In genomic region chr11:74398244-74399159, GRCh38 we compare ENCODE assay signal across 1 cellular context.
TF ChIP-seq lines count a peak whose summit lies in the region.

Gene PGM2L1 (minus strand): TSS chr11:74398433. CDS start chr11:74398161, 272 bp downstream.

TF ChIP-seq in HepG2, 621 proteins besides CTCF, POLR2A, EP300 and RAD21 (continued from another document and continues in another):
- TF ChIP-seq, protein P1, sequence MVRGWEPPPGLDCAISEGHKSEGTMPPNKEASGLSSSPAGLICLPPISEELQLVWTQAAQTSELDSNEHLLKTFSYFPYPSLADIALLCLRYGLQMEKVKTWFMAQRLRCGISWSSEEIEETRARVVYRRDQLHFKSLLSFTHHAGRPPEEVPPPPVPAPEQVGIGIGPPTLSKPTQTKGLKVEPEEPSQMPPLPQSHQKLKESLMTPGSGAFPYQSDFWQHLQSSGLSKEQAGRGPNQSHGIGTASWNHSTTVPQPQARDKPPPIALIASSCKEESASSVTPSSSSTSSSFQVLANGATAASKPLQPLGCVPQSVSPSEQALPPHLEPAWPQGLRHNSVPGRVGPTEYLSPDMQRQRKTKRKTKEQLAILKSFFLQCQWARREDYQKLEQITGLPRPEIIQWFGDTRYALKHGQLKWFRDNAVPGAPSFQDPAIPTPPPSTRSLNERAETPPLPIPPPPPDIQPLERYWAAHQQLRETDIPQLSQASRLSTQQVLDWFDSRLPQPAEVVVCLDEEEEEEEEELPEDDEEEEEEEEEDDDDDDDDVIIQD (CRISPR knock-in tag; IDR thresholded peaks at IDR 0.05; ENCODE audit: low read depth) = 0 out of 2 replicates have a peak, but pooled peaks have one; percentile 13
- 0 out of 2 replicates have a peak, but pooled peaks have one; percentile 2 for TF ChIP-seq ZNF546 (CRISPR knock-in tag; conservative IDR thresholded peaks at IDR 0.05)
- 0 out of 2 replicates have a peak, but pooled peaks have one; percentile 17 for TF ChIP-seq MEF2D (CRISPR knock-in tag; IDR thresholded peaks at IDR 0.05)
- 0 out of 2 replicates have a peak, but pooled peaks have one; percentile 52 for TF ChIP-seq NR2C2 (CRISPR knock-in tag; IDR thresholded peaks at IDR 0.05; ENCODE audit: borderline replicate concordance)
- TF ChIP-seq XRCC5 (optimal IDR thresholded peaks at IDR 0.05; ENCODE audit: low read length) = peak; percentile 15
- peak; percentile 92 for TF ChIP-seq HCFC1 (IDR thresholded peaks at IDR 0.05; ENCODE audit: low read depth, low read length)
- TF ChIP-seq ZNF614 (CRISPR knock-in tag; IDR thresholded peaks at IDR 0.05; ENCODE audit: borderline replicate concordance) = 0 out of 2 replicates have a peak, but pooled peaks have one; percentile 18
- no peak for TF ChIP-seq ZNF775 (CRISPR knock-in tag; IDR thresholded peaks at IDR 0.05; ENCODE audit: borderline replicate concordance)
- TF ChIP-seq MIER2 (CRISPR knock-in tag; IDR thresholded peaks at IDR 0.05) = peak; percentile 41; the same call in 1 of the 2 replicates
- peak; percentile 51; the same call in 1 of the 2 replicates for TF ChIP-seq ZNF782 (CRISPR knock-in tag; IDR thresholded peaks at IDR 0.05; ENCODE audit: borderline replicate concordance)
- TF ChIP-seq, protein P2, sequence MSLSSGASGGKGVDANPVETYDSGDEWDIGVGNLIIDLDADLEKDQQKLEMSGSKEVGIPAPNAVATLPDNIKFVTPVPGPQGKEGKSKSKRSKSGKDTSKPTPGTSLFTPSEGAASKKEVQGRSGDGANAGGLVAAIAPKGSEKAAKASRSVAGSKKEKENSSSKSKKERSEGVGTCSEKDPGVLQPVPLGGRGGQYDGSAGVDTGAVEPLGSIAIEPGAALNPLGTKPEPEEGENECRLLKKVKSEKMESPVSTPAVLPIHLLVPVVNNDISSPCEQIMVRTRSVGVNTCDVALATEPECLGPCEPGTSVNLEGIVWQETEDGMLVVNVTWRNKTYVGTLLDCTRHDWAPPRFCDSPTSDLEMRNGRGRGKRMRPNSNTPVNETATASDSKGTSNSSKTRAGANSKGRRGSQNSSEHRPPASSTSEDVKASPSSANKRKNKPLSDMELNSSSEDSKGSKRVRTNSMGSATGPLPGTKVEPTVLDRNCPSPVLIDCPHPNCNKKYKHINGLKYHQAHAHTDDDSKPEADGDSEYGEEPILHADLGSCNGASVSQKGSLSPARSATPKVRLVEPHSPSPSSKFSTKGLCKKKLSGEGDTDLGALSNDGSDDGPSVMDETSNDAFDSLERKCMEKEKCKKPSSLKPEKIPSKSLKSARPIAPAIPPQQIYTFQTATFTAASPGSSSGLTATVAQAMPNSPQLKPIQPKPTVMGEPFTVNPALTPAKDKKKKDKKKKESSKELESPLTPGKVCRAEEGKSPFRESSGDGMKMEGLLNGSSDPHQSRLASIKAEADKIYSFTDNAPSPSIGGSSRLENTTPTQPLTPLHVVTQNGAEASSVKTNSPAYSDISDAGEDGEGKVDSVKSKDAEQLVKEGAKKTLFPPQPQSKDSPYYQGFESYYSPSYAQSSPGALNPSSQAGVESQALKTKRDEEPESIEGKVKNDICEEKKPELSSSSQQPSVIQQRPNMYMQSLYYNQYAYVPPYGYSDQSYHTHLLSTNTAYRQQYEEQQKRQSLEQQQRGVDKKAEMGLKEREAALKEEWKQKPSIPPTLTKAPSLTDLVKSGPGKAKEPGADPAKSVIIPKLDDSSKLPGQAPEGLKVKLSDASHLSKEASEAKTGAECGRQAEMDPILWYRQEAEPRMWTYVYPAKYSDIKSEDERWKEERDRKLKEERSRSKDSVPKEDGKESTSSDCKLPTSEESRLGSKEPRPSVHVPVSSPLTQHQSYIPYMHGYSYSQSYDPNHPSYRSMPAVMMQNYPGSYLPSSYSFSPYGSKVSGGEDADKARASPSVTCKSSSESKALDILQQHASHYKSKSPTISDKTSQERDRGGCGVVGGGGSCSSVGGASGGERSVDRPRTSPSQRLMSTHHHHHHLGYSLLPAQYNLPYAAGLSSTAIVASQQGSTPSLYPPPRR (CRISPR knock-in tag; IDR thresholded peaks at IDR 0.05; ENCODE audit: borderline replicate concordance) = 0 out of 2 replicates have a peak, but pooled peaks have one; percentile 12
- peak; percentile 99 for TF ChIP-seq ZNF143 (CRISPR knock-in tag; IDR thresholded peaks at IDR 0.05)
- TF ChIP-seq NR0B2 (CRISPR knock-in tag; IDR thresholded peaks at IDR 0.05) = 0 out of 2 replicates have a peak, but pooled peaks have one; percentile 58
- peak; percentile 74 for TF ChIP-seq POLR2G (IDR thresholded peaks at IDR 0.05; ENCODE audit: low read depth, low read length)
- TF ChIP-seq ZNF441 (CRISPR knock-in tag; IDR thresholded peaks at IDR 0.05; ENCODE audit: borderline replicate concordance) = peak; percentile 42; the same call in 1 of the 2 replicates
- TF ChIP-seq SOX5 (CRISPR knock-in tag; IDR thresholded peaks at IDR 0.05; ENCODE audit: borderline replicate concordance) = no peak
- 0 out of 2 replicates have a peak, but pooled peaks have one; percentile 32 for TF ChIP-seq SRY (CRISPR knock-in tag; IDR thresholded peaks at IDR 0.05)
- no peak; the same call in 1 of the 2 replicates for TF ChIP-seq ZNF607 (CRISPR knock-in tag; IDR thresholded peaks at IDR 0.05; ENCODE audit: borderline replicate concordance)
- TF ChIP-seq ZNF274 (CRISPR knock-in tag; IDR thresholded peaks at IDR 0.05) = no peak
- TF ChIP-seq AFF4 (CRISPR knock-in tag; IDR thresholded peaks at IDR 0.05) = no peak
- TF ChIP-seq ZNF235 (CRISPR knock-in tag; IDR thresholded peaks at IDR 0.05; ENCODE audit: borderline replicate concordance) = peak; percentile 15; the same call in 1 of the 2 replicates
- no peak for TF ChIP-seq KAT2B (IDR thresholded peaks at IDR 0.05; ENCODE audit: borderline replicate concordance, low read depth, low read length)
- TF ChIP-seq ZSCAN21 (CRISPR knock-in tag; IDR thresholded peaks at IDR 0.05; ENCODE audit: borderline replicate concordance) = no peak
- TF ChIP-seq KMT2B (CRISPR knock-in tag; IDR thresholded peaks at IDR 0.05) = peak; percentile 79; the same call in 1 of the 2 replicates
- peak; percentile 47 for TF ChIP-seq RBM39 (IDR thresholded peaks at IDR 0.05; ENCODE audit: low read depth, low read length, poor library complexity, severe bottlenecking)
- 0 out of 2 replicates have a peak, but pooled peaks have one; percentile 23 for TF ChIP-seq TP53 (CRISPR knock-in tag; conservative IDR thresholded peaks at IDR 0.05)
- no peak for TF ChIP-seq ZNF3 (CRISPR knock-in tag; IDR thresholded peaks at IDR 0.05)
- TF ChIP-seq KDM2A (CRISPR knock-in tag; IDR thresholded peaks at IDR 0.05; ENCODE audit: borderline replicate concordance, low read depth) = peak; percentile 78; the same call in 1 of the 2 replicates
- 0 out of 2 replicates have a peak, but pooled peaks have one; percentile 17 for TF ChIP-seq ZNF232 (CRISPR knock-in tag; IDR thresholded peaks at IDR 0.05; ENCODE audit: borderline replicate concordance)
- TF ChIP-seq GATA4 (IDR thresholded peaks at IDR 0.05; ENCODE audit: borderline replicate concordance, low read depth) = 0 out of 2 replicates have a peak, but pooled peaks have one; percentile 28
- 0 out of 2 replicates have a peak, but pooled peaks have one; percentile 14 for TF ChIP-seq ZNF746 (CRISPR knock-in tag; IDR thresholded peaks at IDR 0.05)
- TF ChIP-seq, protein P3, sequence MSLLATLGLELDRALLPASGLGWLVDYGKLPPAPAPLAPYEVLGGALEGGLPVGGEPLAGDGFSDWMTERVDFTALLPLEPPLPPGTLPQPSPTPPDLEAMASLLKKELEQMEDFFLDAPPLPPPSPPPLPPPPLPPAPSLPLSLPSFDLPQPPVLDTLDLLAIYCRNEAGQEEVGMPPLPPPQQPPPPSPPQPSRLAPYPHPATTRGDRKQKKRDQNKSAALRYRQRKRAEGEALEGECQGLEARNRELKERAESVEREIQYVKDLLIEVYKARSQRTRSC (CRISPR knock-in tag; IDR thresholded peaks at IDR 0.05; ENCODE audit: low read depth) = 0 out of 2 replicates have a peak, but pooled peaks have one; percentile 46
- peak; percentile 68 for TF ChIP-seq CSRNP1 (CRISPR knock-in tag; IDR thresholded peaks at IDR 0.05)
- no peak for TF ChIP-seq ZNF333 (CRISPR knock-in tag; IDR thresholded peaks at IDR 0.05; ENCODE audit: borderline replicate concordance)
- TF ChIP-seq TFE3 (CRISPR knock-in tag; IDR thresholded peaks at IDR 0.05) = peak; percentile 54; the same call in 1 of the 2 replicates
- no peak for TF ChIP-seq TEF (CRISPR knock-in tag; IDR thresholded peaks at IDR 0.05)
- TF ChIP-seq ZNF740 (CRISPR knock-in tag; IDR thresholded peaks at IDR 0.05) = peak; percentile 79
- no peak for TF ChIP-seq ZNF350 (CRISPR knock-in tag; IDR thresholded peaks at IDR 0.05; ENCODE audit: borderline replicate concordance, low read depth)
- TF ChIP-seq CEBPB (IDR thresholded peaks at IDR 0.05; ENCODE audit: borderline replicate concordance, low read depth, low read length) = peak; percentile 39; the same call in 1 of the 2 replicates
- TF ChIP-seq ZKSCAN8 (CRISPR knock-in tag; IDR thresholded peaks at IDR 0.05; ENCODE audit: borderline replicate concordance) = no peak
- peak; percentile 70; the same call in 1 of the 2 replicates for TF ChIP-seq KAT8 (CRISPR knock-in tag; IDR thresholded peaks at IDR 0.05)
- peak; percentile 72; the same call in 1 of the 3 replicates for TF ChIP-seq MXI1 (IDR thresholded peaks at IDR 0.05; ENCODE audit: borderline replicate concordance, low read depth, low read length)
